ENCODE assay signal across 8 cellular contexts in genomic region chr2:68319397-68320117, GRCh38. TPM values are rescaled to one million over a fixed set of nuclear protein-coding genes. Genes with fewer than 3 reads are reported as not detected.
DNase-seq lines count a peak whose midpoint lies in the region; ATAC-seq and TF ChIP-seq lines count a peak whose summit lies in the region.

A gene with protein sequence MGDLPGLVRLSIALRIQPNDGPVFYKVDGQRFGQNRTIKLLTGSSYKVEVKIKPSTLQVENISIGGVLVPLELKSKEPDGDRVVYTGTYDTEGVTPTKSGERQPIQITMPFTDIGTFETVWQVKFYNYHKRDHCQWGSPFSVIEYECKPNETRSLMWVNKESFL (minus strand): TSS chr2:68319949. CDS start chr2:68319400, 549 bp downstream.

- H3K4me3 ChIP-seq in BE2C (ENCODE audit: low read depth, low read length): peak within 1 kb of the TSS; percentile 76
- peak within 1 kb of the TSS; percentile 86 for H3K4me3 ChIP-seq in PC-3 (ENCODE audit: low read length)
- peak within 1 kb of the TSS; percentile 79 for H3K4me3 ChIP-seq in choroid plexus epithelial cell (ENCODE audit: low read depth, low read length)
- peak within 1 kb of the TSS; percentile 66 to 87 (median 80) for H3K4me3 ChIP-seq in sigmoid colon

- H3K9me3 ChIP-seq in BE2C: no peaks in the 10 kb centered on the region
- H3K9me3 ChIP-seq in PC-3 (ENCODE audit: low read length): no peaks in the 10 kb centered on the region
- H3K9me3 ChIP-seq in sigmoid colon: no peaks in the 10 kb centered on the region

- intact Hi-C loops in PC-3 (cut with micrococcal nuclease): loop anchor here (1.0 kb wide), 1 partner anchor 17 kb away; no protein-coding TSS in a partner anchor
- intact Hi-C loops in sigmoid colon (cut with DNase I): loop anchor here (5.0 kb wide), 1 partner anchor 67 kb away; the partner anchor contains the start of gene PPP3R1

- H3F3A ChIP-seq in PC-3 (ENCODE audit: low read length, unreplicated experiment): no peaks in the 10 kb centered on the region

- H3K9ac ChIP-seq in PC-3 (ENCODE audit: low read length): peak within 1 kb of the TSS; percentile 73

- H3K9me2 ChIP-seq in PC-3 (replicated peaks; ENCODE audit: low read length): no peaks in the 10 kb centered on the region

- no peaks in the 10 kb centered on the region for H4K20me1 ChIP-seq in PC-3 (ENCODE audit: low read length)

- no peaks in the 10 kb centered on the region for H3K27me3 ChIP-seq in BE2C
- H3K27me3 ChIP-seq in PC-3 (ENCODE audit: low read length): no peaks in the 10 kb centered on the region
- H3K27me3 ChIP-seq in sigmoid colon: no peaks in the 10 kb centered on the region

- peak; percentile 71 for ATAC-seq in PC-3

- peaks cover 14% of the 10 kb centered on the region for H3K79me2 ChIP-seq in PC-3 (ENCODE audit: low read length)

- BruUV-seq in PC-3 (replicated peaks; lab: Mats Ljungman, UMichigan): no TSS peak

- DNase-seq in BE2C: peak; percentile 70
- DNase-seq in H4 (ENCODE audit: low spot score): peak; percentile 71
- peak; percentile 16 for DNase-seq in PC-3
- peak; percentile 67 for DNase-seq in choroid plexus epithelial cell (ENCODE audit: low read depth)
- peak; percentile 78 for DNase-seq in iris pigment epithelial cell (ENCODE audit: low read depth)
- peak; percentile 91 for DNase-seq in sigmoid colon
- DNase-seq in HuH-7.5 (ENCODE audit: low spot score): no peak
- no peak for DNase-seq in LoVo (ENCODE audit: low spot score)

- peak; percentile 43 to 52 for TF ChIP-seq POLR2A in sigmoid colon (IDR thresholded peaks at IDR 0.05)

- CTCF ChIA-PET in PC-3 (lab: Charles Lee): interaction anchor here (1.4 kb wide), 1 partner anchor 122 kb away, joined by 11 read pairs; no protein-coding TSS in a partner anchor

- H3K27ac ChIP-seq in PC-3 (ENCODE audit: low read length) (peak within 1 kb of the TSS; percentile 62), sigmoid colon (peak within 1 kb of the TSS; percentile 81 to 92 (median 86))

- POLR2A ChIA-PET in PC-3 (lab: Charles Lee; ENCODE audit: unreplicated experiment): interaction anchor here (0.6 kb wide), 3 partner anchors 8 to 117 kb away, joined by 3 to 4 read pairs (median 3); no protein-coding TSS in a partner anchor

- TF ChIP-seq CTCF in BE2C (IDR thresholded peaks at IDR 0.05; ENCODE audit: low read depth, low read length) (no peak), PC-3 (conservative IDR thresholded peaks at IDR 0.05; ENCODE audit: low read depth, low read length) (no peak), choroid plexus epithelial cell (conservative IDR thresholded peaks at IDR 0.05; ENCODE audit: low read depth, low read length) (no peak), sigmoid colon (IDR thresholded peaks at IDR 0.05) (no peak)

- H3K4me1 ChIP-seq in BE2C: no peaks in the 10 kb centered on the region
- peaks cover 16% of the 10 kb centered on the region for H3K4me1 ChIP-seq in PC-3 (ENCODE audit: insufficient read depth, low read length)
- H3K4me1 ChIP-seq in sigmoid colon: peaks cover 0 to 20% (median 9%) of the 10 kb centered on the region in 4 donors

- H3K4me2 ChIP-seq in PC-3 (ENCODE audit: low read length): peak within 1 kb of the TSS; percentile 95

- H2AFZ ChIP-seq in PC-3 (ENCODE audit: low read length): peak within 1 kb of the TSS; percentile 96

- no peak for TF ChIP-seq EP300 in sigmoid colon (IDR thresholded peaks at IDR 0.05)

- WGBS in sigmoid colon, 2 donors: 1 to 8% methylated on average over 64 of the region's 64 CpGs

- H3K36me3 ChIP-seq in BE2C (peaks cover 16% of the 10 kb centered on the region), PC-3 (ENCODE audit: low read depth, low read length) (no peaks in the 10 kb centered on the region), sigmoid colon (peaks cover 0 to 20% (median 0%) of the 10 kb centered on the region in 4 donors)

RNA-seq across cellular contexts. Expression of the gene that starts here (rescaled TPM):
- polyA plus RNA-seq in BE2C (2012; ENCODE audit: insufficient read depth, insufficient read length, low read depth): 31.8 TPM
- 19.7 and 32.6 TPM in 2 replicates for total RNA-seq in H4 (2014; rRNA removed; shearing (Covaris generic))
- total RNA-seq in PC-3 (2014; rRNA removed) (11.6 and 11.7 TPM in 2 replicates), sigmoid colon (10 to 100 TPM; 22.5 to 38.2 (median 32.6) TPM)
- polyA plus RNA-seq in sigmoid colon: 10 to 100 TPM in 2 of 3 donors, 1 to 10 TPM in 1; 6.2 to 16.2 (median 10.0) TPM

Comparison
In these comparisons a context has a peak if more than half of its experiments do, and no peak if none do; other contexts are left out.
1. DNase-seq: peak in BE2C (single experiment), H4 (single experiment), PC-3 (single experiment), choroid plexus epithelial cell (single experiment), iris pigment epithelial cell (single experiment) and sigmoid colon (single experiment); none in HuH-7.5 (single experiment) and LoVo (single experiment).
2. Peak in every context shown above with its lines, with median percentiles within 50 percentile points of each other: H3K4me3 ChIP-seq.